Comparison of ENCODE assay signal across 29 cellular contexts in the genomic region with DNA sequence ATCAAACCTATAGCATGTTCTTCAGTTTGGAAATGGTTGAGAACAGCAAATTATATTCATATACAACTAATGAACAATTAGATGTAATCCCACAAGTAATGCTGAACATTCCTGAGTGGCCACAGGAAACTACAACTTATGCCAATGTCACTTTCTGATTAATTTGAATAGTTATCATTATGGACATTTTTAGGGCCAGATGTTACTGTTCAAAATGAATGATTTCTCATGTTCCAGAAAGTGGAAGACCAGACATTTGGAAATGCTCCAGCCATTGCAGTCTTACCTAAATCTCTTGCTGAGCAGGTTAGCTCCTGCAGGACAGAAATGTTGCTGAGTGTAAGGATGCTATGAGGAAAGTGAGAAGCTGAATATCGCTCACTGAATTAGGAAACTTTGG.
"Had no signal": no experiment of that assay in that cellular context is flagged by ENCODE, and none has a peak within 500 bp of the region (broad histone marks: within the 10 kb centered on the region; RNA-seq: fewer than 3 reads in every experiment).

No MANE protein-coding gene starts in this region.

- H3K4me3 Mint-ChIP-seq: activated CD4-positive, alpha-beta T cell treated with anti-CD3 and anti-CD28 coated beads, Interleukin-2, amount 10 ng/mL, durations not matched to agents 24 days and 14 days; activated CD8-positive, alpha-beta T cell treated with anti-CD3 and anti-CD28 coated beads for 36 hours; activated T-cell treated with anti-CD3 and anti-CD28 coated beads, Interleukin-2, amount 50 U/mL, for 72 hours; brain had no signal

- H3K27ac Mint-ChIP-seq: activated CD4-positive, alpha-beta T cell treated with anti-CD3 and anti-CD28 coated beads, Interleukin-2, amount 10 ng/mL, durations not matched to agents 24 days and 14 days; activated CD8-positive, alpha-beta T cell treated with anti-CD3 and anti-CD28 coated beads for 36 hours; activated naive CD4-positive, alpha-beta T cell treated with anti-CD3 and anti-CD28 coated beads, Interleukin-2, amount 50 U/mL, for 72 hours; activated T-cell treated with anti-CD3 and anti-CD28 coated beads, Interleukin-2, amount 50 U/mL, for 72 hours; activated T-helper 2 cell treated with anti-CD3 and anti-CD28 coated beads, Interferon-gamma antibody, Interleukin-2, Interleukin-4, amounts not matched to agents 10 μg/mL and 5 μg/mL and 100 μg/mL, durations not matched to agents 14 hours and 24 hours and 36 hours had no signal

- H3K27me3 Mint-ChIP-seq: activated CD4-positive, alpha-beta T cell treated with anti-CD3 and anti-CD28 coated beads, Interleukin-2, amount 10 ng/mL, durations not matched to agents 24 days and 14 days; activated CD8-positive, alpha-beta T cell treated with anti-CD3 and anti-CD28 coated beads for 36 hours had no signal

- DNase-seq: activated CD4-positive, alpha-beta T cell treated with anti-CD3 and anti-CD28 coated beads, Interleukin-2, amount 10 ng/mL, durations not matched to agents 24 days and 14 days; activated CD4-positive, alpha-beta T cell treated with anti-CD3 and anti-CD28 coated beads, Interleukin-2, amount 50 U/mL, for 4 hours; activated CD8-positive, alpha-beta T cell treated with anti-CD3 and anti-CD28 coated beads for 36 hours; activated gamma-delta T cell; activated naive CD4-positive, alpha-beta T cell treated with Interleukin-2 at 50 U/mL for 16 hours; activated T-cell treated with anti-CD3 and anti-CD28 coated beads, Interleukin-2, amount 50 U/mL, for 1 hour; activated T-cell treated with anti-CD3 and anti-CD28 coated beads, Interleukin-2, amount 50 U/mL, for 72 hours; adrenal gland; anterior cingulate cortex; caudate nucleus; cerebellar nuclear complex; NCI-H1092 treated with DMSO at 0.1 percent for 48 hours; NCI-H1417; NCI-H187 treated with DMSO at 0.1 percent for 48 hours; NCI-H2081; NCI-H345; NCI-H524 treated with DMSO at 0.1 percent for 48 hours; NCI-H748 treated with DMSO at 0.1 percent for 48 hours; NK-92 treated with Interleukin-12 subunit alpha and Interleukin-12 subunit beta, amount 100 ng/mL, for 24 hours; PC-3; Peyer's patch; RPMI8226; SHP77 treated with DMSO at 0.1 percent for 48 hours; T1000 had no signal

- H3K27ac ChIP-seq: adrenal gland, Peyer's patch, SJSA1 had no signal

- H3K36me3 ChIP-seq: adrenal gland, Peyer's patch, SJSA1 had no signal

- H3K9me3 Mint-ChIP-seq: activated CD4-positive, alpha-beta T cell treated with anti-CD3 and anti-CD28 coated beads, Interleukin-2, amount 10 ng/mL, durations not matched to agents 24 days and 14 days; activated CD8-positive, alpha-beta T cell treated with anti-CD3 and anti-CD28 coated beads for 36 hours; activated T-helper 2 cell treated with anti-CD3 and anti-CD28 coated beads, Interferon-gamma antibody, Interleukin-2, Interleukin-4, amounts not matched to agents 10 μg/mL and 5 μg/mL and 100 μg/mL, durations not matched to agents 14 hours and 24 hours and 36 hours had no signal

- H3K4me1 Mint-ChIP-seq: activated CD4-positive, alpha-beta T cell treated with anti-CD3 and anti-CD28 coated beads, Interleukin-2, amount 10 ng/mL, durations not matched to agents 24 days and 14 days had no signal

- ATAC-seq: activated CD8-positive, alpha-beta T cell treated with anti-CD3 and anti-CD28 coated beads for 36 hours; activated naive CD4-positive, alpha-beta T cell treated with anti-CD3 and anti-CD28 coated beads, Interleukin-2, amount 50 U/mL, for 72 hours; activated T-cell treated with anti-CD3 and anti-CD28 coated beads, Interleukin-2, amount 50 U/mL, for 72 hours; K562; PC-3 had no signal

- H3K36me3 Mint-ChIP-seq: activated naive CD4-positive, alpha-beta T cell treated with anti-CD3 and anti-CD28 coated beads, Interleukin-2, amount 50 U/mL, for 72 hours; brain had no signal

- H3K4me3 ChIP-seq: adrenal gland, K562, Peyer's patch, SJSA1 had no signal

- H3K9me3 ChIP-seq: adrenal gland, Peyer's patch, SJSA1 had no signal

- H3K4me1 ChIP-seq: Peyer's patch, SJSA1 had no signal

- H3K27me3 ChIP-seq: adrenal gland, Peyer's patch, SJSA1 had no signal
